In genomic region chr19:13297023-13297422, GRCh38 we compare ENCODE assay signal across 26 cellular contexts.
"Had no signal": no experiment of that assay in that cellular context is flagged by ENCODE, and none has a peak within 500 bp of the region (broad histone marks: within the 10 kb centered on the region; RNA-seq: fewer than 3 reads in every experiment).

No MANE protein-coding gene starts in this region.

- H3K9me3 Mint-ChIP-seq: activated CD4-positive, alpha-beta memory T cell treated with anti-CD3 and anti-CD28 coated beads for 36 hours; activated CD4-positive, alpha-beta T cell treated with anti-CD3 and anti-CD28 coated beads, Interleukin-2, amount 10 ng/mL, durations not matched to agents 7 days and 5 days; activated naive CD4-positive, alpha-beta T cell treated with anti-CD3 and anti-CD28 coated beads, Interleukin-2, amount 10 ng/mL, durations not matched to agents 7 days and 5 days; activated naive CD8-positive, alpha-beta T cell treated with anti-CD3 and anti-CD28 coated beads for 36 hours; activated T-helper 17 cell treated with anti-CD3 and anti-CD28 coated beads, Interleukin-2, amount 50 U/mL, for 72 hours; T-cell had no signal

- H3K36me3 Mint-ChIP-seq: activated CD4-positive, alpha-beta memory T cell treated with anti-CD3 and anti-CD28 coated beads for 36 hours; activated naive CD4-positive, alpha-beta T cell treated with anti-CD3 and anti-CD28 coated beads, Interleukin-2, amount 10 ng/mL, durations not matched to agents 7 days and 5 days; activated naive CD8-positive, alpha-beta T cell treated with anti-CD3 and anti-CD28 coated beads for 36 hours; T-cell had no signal

- H3K27ac ChIP-seq: brain microvascular endothelial cell, cardiac muscle cell, SK-N-MC, VCaP had no signal

- H3K36me3 ChIP-seq: brain microvascular endothelial cell, cardiac muscle cell had no signal

- H3K4me3 ChIP-seq: cardiac muscle cell, SK-N-MC had no signal

- DNase-seq: activated CD4-positive, alpha-beta memory T cell treated with anti-CD3 and anti-CD28 coated beads for 36 hours; activated CD4-positive, alpha-beta T cell treated with anti-CD3 and anti-CD28 coated beads, Interleukin-2, amount 10 ng/mL, durations not matched to agents 7 days and 5 days; activated CD4-positive, CD25-positive, alpha-beta regulatory T cell; activated gamma-delta T cell; activated naive CD4-positive, alpha-beta T cell treated with anti-CD3 and anti-CD28 coated beads, Interleukin-2, amount 10 ng/mL, durations not matched to agents 7 days and 5 days; activated naive CD8-positive, alpha-beta T cell treated with anti-CD3 and anti-CD28 coated beads for 36 hours; activated T-cell treated with anti-CD3 and anti-CD28 coated beads for 4 hours; activated T-cell treated with anti-CD3 and anti-CD28 coated beads, Interleukin-2, amount 50 U/mL, for 48 hours; brain microvascular endothelial cell; Karpas-422; MM.1S; NCI-H1105 treated with DMSO at 0.1 percent for 48 hours; NCI-H1436 treated with DMSO at 0.1 percent for 48 hours; NCI-H187; NCI-H446; NCI-H524; NCI-H748 treated with DMSO at 0.1 percent for 48 hours; RPMI8226; T-cell; T-helper 2 cell; T1000 had no signal

- H3K27me3 ChIP-seq: brain microvascular endothelial cell, cardiac muscle cell had no signal

- H3K4me3 Mint-ChIP-seq: activated CD4-positive, alpha-beta memory T cell treated with anti-CD3 and anti-CD28 coated beads for 36 hours; activated CD4-positive, alpha-beta T cell treated with anti-CD3 and anti-CD28 coated beads, Interleukin-2, amount 10 ng/mL, durations not matched to agents 7 days and 5 days; activated naive CD4-positive, alpha-beta T cell treated with anti-CD3 and anti-CD28 coated beads, Interleukin-2, amount 10 ng/mL, durations not matched to agents 7 days and 5 days; activated naive CD8-positive, alpha-beta T cell treated with anti-CD3 and anti-CD28 coated beads for 36 hours; activated T-helper 17 cell treated with anti-CD3 and anti-CD28 coated beads, Interleukin-2, amount 50 U/mL, for 72 hours; T-cell had no signal

- H3K27ac Mint-ChIP-seq: activated CD4-positive, alpha-beta memory T cell treated with anti-CD3 and anti-CD28 coated beads for 36 hours; activated CD4-positive, alpha-beta T cell treated with anti-CD3 and anti-CD28 coated beads, Interleukin-2, amount 10 ng/mL, durations not matched to agents 7 days and 5 days; activated naive CD4-positive, alpha-beta T cell treated with anti-CD3 and anti-CD28 coated beads, Interleukin-2, amount 10 ng/mL, durations not matched to agents 7 days and 5 days; activated naive CD8-positive, alpha-beta T cell treated with anti-CD3 and anti-CD28 coated beads for 36 hours; activated T-helper 17 cell treated with anti-CD3 and anti-CD28 coated beads, Interleukin-2, amount 50 U/mL, for 72 hours; T-cell had no signal

- H3K4me1 Mint-ChIP-seq: activated naive CD8-positive, alpha-beta T cell treated with anti-CD3 and anti-CD28 coated beads for 36 hours had no signal

- ATAC-seq: activated T-helper 17 cell treated with anti-CD3 and anti-CD28 coated beads, Interleukin-2, amount 50 U/mL, for 72 hours; Right ventricle myocardium inferior; T-cell had no signal
